ENCODE assay signal across 1 cellular context in the genomic region with DNA sequence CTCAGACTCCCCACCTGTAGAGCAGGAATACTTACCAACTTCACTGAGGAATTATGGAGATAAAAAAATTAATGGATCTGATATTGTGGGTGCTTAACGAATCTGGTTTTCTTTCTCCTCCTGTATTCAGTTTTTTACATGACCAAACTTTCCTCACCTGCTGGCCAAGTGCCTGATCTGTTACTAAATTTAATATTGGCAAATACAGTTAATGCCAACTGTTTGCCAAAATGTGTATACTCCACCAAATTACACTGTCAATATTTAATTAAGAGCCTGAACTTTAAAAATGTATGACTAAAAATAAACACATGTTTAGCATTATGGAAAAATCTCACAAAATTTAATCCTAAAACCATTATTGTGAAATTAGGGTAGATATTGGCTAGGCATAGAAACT.
TF ChIP-seq lines count a peak whose summit lies in the region.

No MANE protein-coding gene starts in this region.

TF ChIP-seq in GM23338, 12 proteins besides CTCF, POLR2A, EP300 and RAD21:
- TF ChIP-seq, protein P1, sequence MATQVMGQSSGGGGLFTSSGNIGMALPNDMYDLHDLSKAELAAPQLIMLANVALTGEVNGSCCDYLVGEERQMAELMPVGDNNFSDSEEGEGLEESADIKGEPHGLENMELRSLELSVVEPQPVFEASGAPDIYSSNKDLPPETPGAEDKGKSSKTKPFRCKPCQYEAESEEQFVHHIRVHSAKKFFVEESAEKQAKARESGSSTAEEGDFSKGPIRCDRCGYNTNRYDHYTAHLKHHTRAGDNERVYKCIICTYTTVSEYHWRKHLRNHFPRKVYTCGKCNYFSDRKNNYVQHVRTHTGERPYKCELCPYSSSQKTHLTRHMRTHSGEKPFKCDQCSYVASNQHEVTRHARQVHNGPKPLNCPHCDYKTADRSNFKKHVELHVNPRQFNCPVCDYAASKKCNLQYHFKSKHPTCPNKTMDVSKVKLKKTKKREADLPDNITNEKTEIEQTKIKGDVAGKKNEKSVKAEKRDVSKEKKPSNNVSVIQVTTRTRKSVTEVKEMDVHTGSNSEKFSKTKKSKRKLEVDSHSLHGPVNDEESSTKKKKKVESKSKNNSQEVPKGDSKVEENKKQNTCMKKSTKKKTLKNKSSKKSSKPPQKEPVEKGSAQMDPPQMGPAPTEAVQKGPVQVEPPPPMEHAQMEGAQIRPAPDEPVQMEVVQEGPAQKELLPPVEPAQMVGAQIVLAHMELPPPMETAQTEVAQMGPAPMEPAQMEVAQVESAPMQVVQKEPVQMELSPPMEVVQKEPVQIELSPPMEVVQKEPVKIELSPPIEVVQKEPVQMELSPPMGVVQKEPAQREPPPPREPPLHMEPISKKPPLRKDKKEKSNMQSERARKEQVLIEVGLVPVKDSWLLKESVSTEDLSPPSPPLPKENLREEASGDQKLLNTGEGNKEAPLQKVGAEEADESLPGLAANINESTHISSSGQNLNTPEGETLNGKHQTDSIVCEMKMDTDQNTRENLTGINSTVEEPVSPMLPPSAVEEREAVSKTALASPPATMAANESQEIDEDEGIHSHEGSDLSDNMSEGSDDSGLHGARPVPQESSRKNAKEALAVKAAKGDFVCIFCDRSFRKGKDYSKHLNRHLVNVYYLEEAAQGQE (IDR thresholded peaks at IDR 0.05; ENCODE audit: unreplicated experiment): no peak
TF ChIP-seq in GM23338: peak in this region for 0.
